ENCODE assay signal across 24 cellular contexts in genomic region chr5:179994622-179995323, GRCh38.
"Had no signal": no experiment of that assay in that cellular context is flagged by ENCODE, and none has a peak within 500 bp of the region (broad histone marks: within the 10 kb centered on the region; RNA-seq: fewer than 3 reads in every experiment).

No MANE protein-coding gene starts in this region.

- DNase-seq: activated CD4-positive, alpha-beta T cell treated with anti-CD3 and anti-CD28 coated beads for 4 hours; activated CD4-positive, alpha-beta T cell treated with anti-CD3 and anti-CD28 coated beads, Interleukin-2, amount 50 U/mL, for 48 hours; activated CD8-positive, alpha-beta memory T cell treated with anti-CD3 and anti-CD28 coated beads for 24 hours; activated effector memory CD4-positive, alpha-beta T cell treated with Interleukin-2 at 50 U/mL for 16 hours; activated naive CD4-positive, alpha-beta T cell treated with Interleukin-2 at 50 U/mL for 16 hours; anterior cingulate cortex; body of pancreas; colonic mucosa; effector CD8-positive, alpha-beta T cell; hypothalamus; kidney glomerular epithelial cell; left ventricle myocardium inferior; mesendoderm; natural killer cell; right cardiac atrium; stimulated activated CD4-positive, alpha-beta T cell treated with anti-CD3 and anti-CD28 coated beads, Interleukin-4, amount 100 ng/mL, for 1 hour; stimulated activated naive CD8-positive, alpha-beta T cell treated with anti-CD3 and anti-CD28 coated beads, Interleukin-15, Interleukin-2, amounts not matched to agents 100 U/mL and 50 U/mL, for 24 hours; T-helper 1 cell; trophoblast cell had no signal

- H3K36me3 ChIP-seq: colonic mucosa, gastroesophageal sphincter, left ventricle myocardium inferior, thoracic aorta had no signal

- H3K36me3 Mint-ChIP-seq: natural killer cell had no signal

- H3K9me3 ChIP-seq: body of pancreas, colonic mucosa, gastroesophageal sphincter had no signal

- H3K9me3 Mint-ChIP-seq: natural killer cell had no signal

- H3K4me3 Mint-ChIP-seq: activated naive CD8-positive, alpha-beta T cell; natural killer cell; T-helper 2 cell treated with Interferon-gamma antibody and Interleukin-4, amounts not matched to agents 5 μg/mL and 100 μg/mL, for 36 hours had no signal

- H3K27me3 Mint-ChIP-seq: activated naive CD8-positive, alpha-beta T cell had no signal

- H3K4me1 ChIP-seq: body of pancreas, colonic mucosa, gastroesophageal sphincter, left ventricle myocardium inferior had no signal

- H3K27ac ChIP-seq: body of pancreas, colonic mucosa, gastroesophageal sphincter, left ventricle myocardium inferior, thoracic aorta had no signal

- H3K27ac Mint-ChIP-seq: activated naive CD8-positive, alpha-beta T cell; natural killer cell; T-helper 2 cell treated with Interferon-gamma antibody and Interleukin-4, amounts not matched to agents 5 μg/mL and 100 μg/mL, for 36 hours had no signal

- H3K4me3 ChIP-seq: body of pancreas, colonic mucosa, gastroesophageal sphincter, left ventricle myocardium inferior, lung, thoracic aorta had no signal

- ATAC-seq: body of pancreas; gastroesophageal sphincter; natural killer cell; right cardiac atrium; stimulated activated naive CD8-positive, alpha-beta T cell treated with anti-CD3 and anti-CD28 coated beads, Interleukin-15, Interleukin-2, amounts not matched to agents 100 U/mL and 50 U/mL, for 24 hours had no signal

- H3K27me3 ChIP-seq: body of pancreas, colonic mucosa, gastroesophageal sphincter had no signal
